20 cellular contexts compared by ENCODE assay signal in genomic region chr5:74384851-74385250, GRCh38.
DNase-seq lines count a peak whose midpoint lies in the region; ATAC-seq, FAIRE-seq and TF ChIP-seq lines count a peak whose summit lies in the region.
"Had no signal": no experiment of that assay in that cellular context is flagged by ENCODE, and none has a peak within 500 bp of the region (broad histone marks: within the 10 kb centered on the region; RNA-seq: fewer than 3 reads in every experiment).

No MANE protein-coding gene starts in this region.

- H3K9me3 ChIP-seq in kidney (ENCODE audit: control insufficient read depth in 1 of 2, low read length in 2 of 2) (no peaks in the 10 kb centered on the region), colonic mucosa (no peaks in the 10 kb centered on the region)
- H3K9me3 ChIP-seq: adrenal gland, Peyer's patch, suprapubic skin had no signal

- H3K27ac ChIP-seq in kidney (ENCODE audit: low read depth in 2 of 2, low read length in 2 of 2) (no peak overlapping the region), colonic mucosa (no peak overlapping the region)
- H3K27ac ChIP-seq: Peyer's patch, suprapubic skin had no signal

- H3K4me1 ChIP-seq in kidney (ENCODE audit: control insufficient read depth in 1 of 2, insufficient read depth in 1 of 2, low read depth in 1 of 2, low read length in 2 of 2), result peaks cover 9 to 11% of the 10 kb centered on the region in 2 donors
- no peaks in the 10 kb centered on the region for H3K4me1 ChIP-seq in colonic mucosa
- H3K4me1 ChIP-seq: Peyer's patch had no signal

- peak; percentile 11 for FAIRE-seq in kidney (lab: Jason Lieb, UNC)

- H3K36me3 ChIP-seq in kidney (ENCODE audit: control insufficient read depth in 1 of 2, insufficient read depth in 2 of 2, low read length in 2 of 2) (no peaks in the 10 kb centered on the region), colonic mucosa (no peaks in the 10 kb centered on the region)
- H3K36me3 ChIP-seq: adrenal gland, Peyer's patch, suprapubic skin had no signal

- intact Hi-C loops in kidney (cut with DNase I), result no loop called here
- intact Hi-C loops in colonic mucosa (cut with DNase I), result no loop called here

- no peak overlapping the region for H3K4me3 ChIP-seq in kidney (ENCODE audit: low read length in 2 of 2)
- no peak overlapping the region for H3K4me3 ChIP-seq in colonic mucosa
- H3K4me3 ChIP-seq: adrenal gland, Peyer's patch, suprapubic skin had no signal

- no peaks in the 10 kb centered on the region for H3K27me3 ChIP-seq in colonic mucosa
- H3K27me3 ChIP-seq: adrenal gland, Peyer's patch, suprapubic skin had no signal

- DNase-seq in COR-L47 (lab: John Stamatoyannopoulos, UW), result peak; percentile 45
- peak; percentile 67 for DNase-seq in LHCN-M2 (ENCODE audit: low read depth)
- DNase-seq in kidney, result no peak
- DNase-seq in NCI-H2227 treated with DMSO at 0.1 percent for 48 hours (lab: John Stamatoyannopoulos, UW), result no peak
- no peak for DNase-seq in kidney glomerular epithelial cell (lab: John Stamatoyannopoulos, UW)
- no peak for DNase-seq in colonic mucosa
- DNase-seq: adrenal gland; Calu3; cerebellar nuclear complex; immature natural killer cell; Karpas-422; NCI-H187; NCI-H526; Peyer's patch; stimulated activated CD4-positive, alpha-beta T cell treated with anti-CD3 and anti-CD28 coated beads, Interleukin-4, amount 100 ng/mL, for 1 hour; T-helper 1 cell had no signal

- no peak for ATAC-seq in SK-N-SH treated with all-trans-retinoic acid at 6 μM for 48 hours
- no peak for ATAC-seq in HG03354 (IDR thresholded peaks at IDR 0.05; ENCODE audit: poor library complexity, severe bottlenecking, unreplicated experiment)
- ATAC-seq: WTC11 had no signal

- H3K9ac ChIP-seq in kidney (ENCODE audit: low read length in 2 of 2) (no peak overlapping the region), colonic mucosa (ENCODE audit: low read depth in 2 of 2, low read length in 2 of 2) (no peak overlapping the region)

- no peak for TF ChIP-seq CTCF in kidney (IDR thresholded peaks at IDR 0.05; ENCODE audit: borderline replicate concordance, extremely low read depth, insufficient read depth)
- no peak for TF ChIP-seq CTCF in colonic mucosa (IDR thresholded peaks at IDR 0.05)

TF ChIP-seq in SK-N-SH treated with all-trans-retinoic acid at 6 μM for 48 hours, 23 proteins besides CTCF, POLR2A, EP300 and RAD21:
- TF ChIP-seq SNAI2 (CRISPR knock-in tag; IDR thresholded peaks at IDR 0.05) (no peak), ZNF565 (CRISPR knock-in tag; conservative IDR thresholded peaks at IDR 0.05; ENCODE audit: low read depth) (no peak), OSR1 (CRISPR knock-in tag; IDR thresholded peaks at IDR 0.05) (no peak), ISL1 (CRISPR knock-in tag; IDR thresholded peaks at IDR 0.05) (peak; percentile 63), BACH2 (CRISPR knock-in tag; IDR thresholded peaks at IDR 0.05; ENCODE audit: borderline replicate concordance) (no peak), RARB (CRISPR knock-in tag; IDR thresholded peaks at IDR 0.05) (no peak), TCF4 (CRISPR knock-in tag; IDR thresholded peaks at IDR 0.05; ENCODE audit: borderline replicate concordance) (no peak)

Comparison
In these comparisons a context has a peak if more than half of its experiments do, and no peak if none do; other contexts are left out.
1. DNase-seq: peak in COR-L47 (single experiment) and LHCN-M2 (single experiment); none in kidney (single experiment), NCI-H2227 treated with DMSO at 0.1 percent for 48 hours (single experiment), kidney glomerular epithelial cell (single experiment) and colonic mucosa (single experiment).